8 cellular contexts compared by ENCODE assay signal in the genomic region with DNA sequence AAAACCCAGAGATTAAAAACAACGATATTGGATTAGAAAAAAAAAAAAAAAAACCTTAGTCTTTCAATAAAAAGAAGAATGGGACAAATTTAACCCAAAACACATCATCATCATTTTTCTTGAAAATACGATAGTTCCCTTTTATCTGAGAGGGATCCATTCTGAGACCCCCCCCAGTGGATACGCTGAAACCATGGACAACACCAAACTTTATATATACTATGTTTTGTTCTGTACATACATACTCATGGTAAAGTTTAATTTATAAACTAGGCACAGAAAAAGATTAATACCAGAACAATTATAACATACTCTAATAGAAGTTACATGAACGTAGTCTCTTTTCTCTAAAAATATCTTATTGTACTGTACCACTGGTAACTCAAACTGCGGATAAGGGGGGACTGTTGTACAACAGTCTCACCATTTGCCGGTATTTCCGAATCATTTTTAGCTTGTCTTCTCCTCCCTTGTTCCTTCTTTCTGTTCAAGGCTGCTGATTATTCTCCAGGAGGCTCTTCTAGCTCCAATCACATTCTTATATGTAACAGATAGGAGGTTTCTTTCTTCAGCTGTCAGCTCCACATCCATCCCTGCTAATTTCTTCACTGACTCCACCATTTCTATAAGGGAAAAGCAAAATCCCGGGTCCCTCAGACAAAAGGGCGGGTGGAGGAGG. TPM values are rescaled to one million over a fixed set of nuclear protein-coding genes. Genes with fewer than 3 reads are reported as not detected.
DNase-seq lines count a peak whose midpoint lies in the region; ATAC-seq and TF ChIP-seq lines count a peak whose summit lies in the region.

No MANE protein-coding gene starts in this region.

- peak overlapping the region; percentile 74 to 94 (median 88) for H3K27ac Mint-ChIP-seq in IgD-negative memory B cell
- peak overlapping the region in 6 of 10 donors; percentile 27 to 88 (median 48) for H3K27ac Mint-ChIP-seq in naive thymus-derived CD8-positive, alpha-beta T cell

- H3K4me1 ChIP-seq in duodenal mucosa (ENCODE audit: control insufficient read depth in 1 of 2, insufficient read depth in 2 of 2, low read length in 2 of 2): peaks cover 0 to 5% of the 10 kb centered on the region in 2 donors

- H3K36me3 Mint-ChIP-seq in IgD-negative memory B cell: peaks cover 4% of the 10 kb centered on the region
- peaks cover 0 to 9% (median 2%) of the 10 kb centered on the region in 3 donors for H3K36me3 Mint-ChIP-seq in naive thymus-derived CD8-positive, alpha-beta T cell

- peak overlapping the region; percentile 89 to 97 (median 96) for H3K4me3 Mint-ChIP-seq in IgD-negative memory B cell
- H3K4me3 Mint-ChIP-seq in naive thymus-derived CD8-positive, alpha-beta T cell: peak overlapping the region; percentile 68 to 97 (median 88)

- H3K27me3 Mint-ChIP-seq in IgD-negative memory B cell: no peaks in the 10 kb centered on the region
- H3K27me3 Mint-ChIP-seq in naive thymus-derived CD8-positive, alpha-beta T cell: peaks cover 3 to 10% (median 7%) of the 10 kb centered on the region in 5 donors

- H3K9me3 ChIP-seq in duodenal mucosa (ENCODE audit: control insufficient read depth in 1 of 2, low read length in 2 of 2): no peaks in the 10 kb centered on the region

- H3K4me3 ChIP-seq in AG04449 (ENCODE audit: low read depth, low read length): peak overlapping the region; percentile 49
- peak overlapping the region; percentile 67 to 78 for H3K4me3 ChIP-seq in duodenal mucosa (ENCODE audit: low read depth in 1 of 2, low read length in 2 of 2)

- no peak for ATAC-seq in naive thymus-derived CD8-positive, alpha-beta T cell

- H3K4me1 Mint-ChIP-seq in IgD-negative memory B cell: peaks cover 16 to 20% (median 20%) of the 10 kb centered on the region in 3 donors
- peaks cover 8 to 27% (median 10%) of the 10 kb centered on the region in 4 donors for H3K4me1 Mint-ChIP-seq in naive thymus-derived CD8-positive, alpha-beta T cell

- POLR2A ChIA-PET in AG04449 (lab: Yijun Ruan, JAX): no interaction called here
- POLR2A ChIA-PET in naive thymus-derived CD8-positive, alpha-beta T cell (lab: Charles Lee): interaction anchor here (0.7 to 1.5 kb wide), 4 partner anchors 37 to 893 kb away, joined by 3 to 6 read pairs (median 5); partner anchors contain the start of genes RNF135 and UTP6

- H3K9me3 Mint-ChIP-seq in IgD-negative memory B cell: no peaks in the 10 kb centered on the region
- H3K9me3 Mint-ChIP-seq in naive thymus-derived CD8-positive, alpha-beta T cell: peaks cover 0 to 6% (median 2%) of the 10 kb centered on the region in 9 donors

- DNase-seq in AG04449 (ENCODE audit: low read depth, low spot score): no peak
- peak in 1 of 10 donors; percentile 7 for DNase-seq in naive thymus-derived CD8-positive, alpha-beta T cell
- DNase-seq in NCI-H446 (lab: John Stamatoyannopoulos, UW): no peak
- DNase-seq in glomerular visceral epithelial cell (ENCODE audit: extremely low spot score): no peak
- DNase-seq in dermis blood vessel endothelial cell: no peak
- DNase-seq in NCI-H748 treated with DMSO at 0.1 percent for 48 hours (lab: John Stamatoyannopoulos, UW): no peak

- no peak for TF ChIP-seq CTCF in AG04449 (IDR thresholded peaks at IDR 0.05; ENCODE audit: insufficient read depth, low read length, missing control alignments)

- no peak overlapping the region for H3K27ac ChIP-seq in duodenal mucosa (ENCODE audit: low read depth, low read length)

- CTCF ChIA-PET in AG04449 (lab: Yijun Ruan, JAX): interaction anchor here (1.1 to 2.4 kb wide), 4 partner anchors 20 to 216 kb away, joined by 3 to 12 read pairs (median 3); no protein-coding TSS in a partner anchor

- peaks cover 0 to 2% of the 10 kb centered on the region in 2 donors for H3K36me3 ChIP-seq in duodenal mucosa (ENCODE audit: control insufficient read depth in 1 of 2, insufficient read depth in 2 of 2, low read length in 2 of 2)

- no peaks in the 10 kb centered on the region for H3K27me3 ChIP-seq in duodenal mucosa (ENCODE audit: control insufficient read depth in 1 of 2, insufficient read depth in 2 of 2, low read length in 2 of 2)

- H3K9ac ChIP-seq in duodenal mucosa (ENCODE audit: low read depth in 1 of 2, low read length in 2 of 2): peak overlapping the region; percentile 66 to 77

RNA-seq across cellular contexts. Expression of gene RNF135, which starts 37.0 kb away (rescaled TPM):
- polyA plus RNA-seq in IgD-negative memory B cell: 34.7 TPM
- total RNA-seq in naive thymus-derived CD8-positive, alpha-beta T cell: 1 to 10 TPM; 3.1 to 4.6 TPM
- 1 to 10 TPM; 2.9 to 5.4 (median 3.3) TPM for polyA plus RNA-seq in naive thymus-derived CD8-positive, alpha-beta T cell
- total RNA-seq in dermis blood vessel endothelial cell: 4.1 and 5.6 TPM in 2 replicates
